1 cellular context compared by ENCODE assay signal in genomic region chr12:57514720-57515467, GRCh38.
A peak's percentile ranks its signal among the peaks of the same experiment; 100 is the strongest.
TF ChIP-seq lines count a peak whose summit lies in the region.

No MANE protein-coding gene starts in this region.

TF ChIP-seq in HEK293, 187 proteins besides CTCF, POLR2A, EP300 and RAD21 (continued from another document):
- TF ChIP-seq PBX3 (CRISPR knock-in tag; IDR thresholded peaks at IDR 0.05) = no peak
- no peak for TF ChIP-seq INSM2 (tag by site-specific recombination; IDR thresholded peaks at IDR 0.05)
- no peak for TF ChIP-seq ZNF132 (tag by site-specific recombination; IDR thresholded peaks at IDR 0.05; ENCODE audit: borderline replicate concordance)
- TF ChIP-seq ZIC2 (tag by site-specific recombination; IDR thresholded peaks at IDR 0.05) = peak; percentile 95
- TF ChIP-seq ZNF473 (tag by site-specific recombination; IDR thresholded peaks at IDR 0.05) = no peak
- TF ChIP-seq ZNF777 (tag by site-specific recombination; IDR thresholded peaks at IDR 0.05; ENCODE audit: borderline replicate concordance) = no peak
- TF ChIP-seq ZNF341 (tag by site-specific recombination; IDR thresholded peaks at IDR 0.05; ENCODE audit: low read depth) = peak; percentile 33; the same call in 1 of the 2 replicates
